Comparison of ENCODE assay signal across 8 cellular contexts in genomic region chr13:101415358-101416174, GRCh38. TPM values are rescaled to one million over a fixed set of nuclear protein-coding genes. Genes with fewer than 3 reads are reported as not detected.
DNase-seq lines count a peak whose midpoint lies in the region; ATAC-seq, FAIRE-seq and TF ChIP-seq lines count a peak whose summit lies in the region.

No MANE protein-coding gene starts in this region.

- H3K4me3 ChIP-seq in A549 (peak overlapping the region; percentile 65), lung (no peak overlapping the region)

- intact Hi-C loops in MCF 10A (cut with micrococcal nuclease): loop anchor here (5.0 to 10.0 kb wide), 2 partner anchors 57 to 261 kb away; no protein-coding TSS in a partner anchor

- no peak for TF ChIP-seq EP300 in A549 (IDR thresholded peaks at IDR 0.05)

- 67% methylated on average over 6 of the region's 43 CpGs for WGBS in A549 (ENCODE audit: missing lambda C conversion rate)
- 16% methylated on average over 43 of the region's 43 CpGs for WGBS in lung, 2 donors

- no peaks in the 10 kb centered on the region for H3K36me3 Mint-ChIP-seq in MCF 10A (ENCODE audit: insufficient read depth, unreplicated experiment)

- H3K4me2 ChIP-seq in A549: peak overlapping the region; percentile 85

- POLR2A ChIA-PET in A549 (lab: Yijun Ruan, JAX) (no interaction called here), MCF 10A (lab: Yijun Ruan, JAX) (interaction anchor here (1.0 kb wide), 1 partner anchor 11 kb away, joined by 3 read pairs; no protein-coding TSS in a partner anchor)

- H3K27ac Mint-ChIP-seq in MCF 10A (ENCODE audit: low read depth, unreplicated experiment): no peak overlapping the region

- no peak for TF ChIP-seq RAD21 in A549 (conservative IDR thresholded peaks at IDR 0.05 in 1 of 2, IDR thresholded peaks at IDR 0.05 in 1 of 2)

- peak overlapping the region; percentile 75 for H3K4me3 Mint-ChIP-seq in MCF 10A (ENCODE audit: unreplicated experiment)

- peak; percentile 53 to 55 for ATAC-seq in A549
- peak; percentile 29 for ATAC-seq in HG02610 (IDR thresholded peaks at IDR 0.05; ENCODE audit: unreplicated experiment)
- ATAC-seq in lung (ENCODE audit: insufficient read depth, low FRiP score): peak; percentile 7
- no peak for ATAC-seq in HG03469 (IDR thresholded peaks at IDR 0.05; ENCODE audit: unreplicated experiment)
- no peak for ATAC-seq in HG02642 (IDR thresholded peaks at IDR 0.05; ENCODE audit: poor library complexity, unreplicated experiment)
- ATAC-seq in HG02970 (IDR thresholded peaks at IDR 0.05; ENCODE audit: low FRiP score, unreplicated experiment): no peak

- no peak for TF ChIP-seq POLR2A in A549 (IDR thresholded peaks at IDR 0.05; ENCODE audit: low read length)

- no TSS peak for BruUV-seq in MCF 10A (replicated peaks; lab: Mats Ljungman, UMichigan)

- H3K27me3 ChIP-seq in lung (ENCODE audit: control insufficient read depth, insufficient read depth): peaks cover 8% of the 10 kb centered on the region

- H3K27me3 Mint-ChIP-seq in MCF 10A (ENCODE audit: insufficient read depth, unreplicated experiment): no peaks in the 10 kb centered on the region

- no peaks in the 10 kb centered on the region for H3K36me3 ChIP-seq in lung (ENCODE audit: control insufficient read depth in 2 of 2, insufficient read depth in 2 of 2, low read length in 2 of 2)

- CTCF ChIA-PET in A549 (lab: Yijun Ruan, JAX) (no interaction called here), MCF 10A (lab: Yijun Ruan, JAX) (interaction anchor here (0.6 to 1.0 kb wide), 4 partner anchors 8 to 270 kb away, joined by 3 to 5 read pairs (median 3); no protein-coding TSS in a partner anchor)

- TF ChIP-seq CTCF in A549 (IDR thresholded peaks at IDR 0.05): no peak
- TF ChIP-seq CTCF in MCF 10A (IDR thresholded peaks at IDR 0.05; ENCODE audit: unreplicated experiment): no peak
- TF ChIP-seq CTCF in lung (IDR thresholded peaks at IDR 0.05; ENCODE audit: control extremely low read depth, extremely low read depth): no peak

- H3K27ac ChIP-seq in A549 (peak overlapping the region; percentile 84 to 88), lung (ENCODE audit: low read depth in 1 of 2, low read length in 1 of 2) (no peak overlapping the region)

- DNase-seq in A549 (ENCODE audit: low read depth in 1 of 2, low spot score in 1 of 2) (peak in 1 of 2 experiments; percentile 4), MCF 10A (ENCODE audit: unreplicated experiment) (no peak), lung (ENCODE audit: low spot score) (no peak), NCI-H187 (lab: John Stamatoyannopoulos, UW) (no peak)

- no peak for FAIRE-seq in A549 (lab: Jason Lieb, UNC)

- H3K9me3 ChIP-seq in A549 (no peaks in the 10 kb centered on the region), lung (ENCODE audit: control insufficient read depth in 2 of 2, insufficient read depth in 1 of 2, low read length in 1 of 2) (no peaks in the 10 kb centered on the region)

- H3K9me3 Mint-ChIP-seq in MCF 10A (ENCODE audit: unreplicated experiment): no peaks in the 10 kb centered on the region

- peaks cover 5% of the 10 kb centered on the region for H3K4me1 Mint-ChIP-seq in MCF 10A (ENCODE audit: insufficient read depth, unreplicated experiment)

- H3K4me1 ChIP-seq in A549: peaks cover 13% of the 10 kb centered on the region
- peaks cover 0 to 5% of the 10 kb centered on the region in 2 donors for H3K4me1 ChIP-seq in lung (ENCODE audit: control insufficient read depth in 2 of 2, insufficient read depth in 2 of 2, low read length in 2 of 2)

TF ChIP-seq in A549, 52 proteins besides CTCF, POLR2A, EP300 and RAD21:
- 0 out of 2 replicates have a peak, but pooled peaks have one; percentile 28 for TF ChIP-seq E2F6 (IDR thresholded peaks at IDR 0.05; ENCODE audit: borderline replicate concordance, low read depth)
- no peak for TF ChIP-seq ZC3H11A (IDR thresholded peaks at IDR 0.05)
- TF ChIP-seq PHF8 (IDR thresholded peaks at IDR 0.05; ENCODE audit: borderline replicate concordance, low read depth): peak; percentile 9; the same call in 1 of the 2 replicates

RNA-seq across cellular contexts. Expression of gene NALCN, which starts 0.7 kb away (rescaled TPM):
- 3.8 and 4.9 TPM in 2 replicates for polyA plus RNA-seq in A549 (2011; rRNA removed)
- polyA plus RNA-seq in A549 (2012; cell fraction: cytosol; rRNA removed): 2.5 and 3.0 TPM in 2 replicates
- polyA plus RNA-seq in A549 (2012; cell fraction: nucleus; rRNA removed): 2.0 and 2.7 TPM in 2 replicates
- 1.8 to 2.7 TPM (median 2.2 TPM) in 3 replicates for polyA plus RNA-seq in A549 (2017; fragmentation: RNase III; extraction: RNeasy Plus Mini Kit Qiagen cat#74134 plus additional on column Dnase treatment)
- 7.4 and 8.3 TPM in 2 replicates for polyA minus RNA-seq in A549 (2011; rRNA and poly(A)+ RNA removed)
- 8.5 and 10.4 TPM in 2 replicates for total RNA-seq in MCF 10A (2022)
- total RNA-seq in lung: under 1 TPM; 0.54 to 0.64 TPM
- under 1 TPM; 0.11 to 0.20 TPM for polyA plus RNA-seq in lung

RNA-seq across cellular contexts. Expression of gene ITGBL1, which starts 36.9 kb away (rescaled TPM):
- polyA plus RNA-seq in A549 (2011; rRNA removed) (0.40 and 0.41 TPM in 2 replicates), A549 (2017; fragmentation: RNase III; extraction: RNeasy Plus Mini Kit Qiagen cat#74134 plus additional on column Dnase treatment) (1.2 to 1.4 TPM (median 1.3 TPM) in 3 replicates), lung (1 to 10 TPM; 2.0 to 6.0 TPM)
- polyA plus RNA-seq in A549 (2012; cell fraction: cytosol; rRNA removed): 0.18 and 0.24 TPM in 2 replicates
- polyA plus RNA-seq in A549 (2012; cell fraction: nucleus; rRNA removed): 0.24 and 0.34 TPM in 2 replicates
- 0.10 TPM in 1 of 2 replicates, not detected in the other for polyA minus RNA-seq in A549 (2011; rRNA and poly(A)+ RNA removed)
- total RNA-seq in MCF 10A (2022) (0.17 TPM in 1 of 2 replicates, not detected in the other), lung (1 to 10 TPM; 1.1 to 7.2 TPM)

Comparison
In these comparisons a context has a peak if more than half of its experiments do, and no peak if none do; other contexts are left out.
1. ATAC-seq: peak in A549 (2 of 2), HG02610 (single experiment) and lung (single experiment); none in HG03469 (single experiment), HG02642 (single experiment) and HG02970 (single experiment).
2. H3K27ac ChIP-seq: peak in A549 (2 of 2); none in lung (0 of 2).